Comparison of ENCODE assay signal across 8 cellular contexts in genomic region chr15:74782596-74783071, GRCh38. TPM values are rescaled to one million over a fixed set of nuclear protein-coding genes. Genes with fewer than 3 reads are reported as not detected.
DNase-seq lines count a peak whose midpoint lies in the region; ATAC-seq lines count a peak whose summit lies in the region.

No MANE protein-coding gene starts in this region.

- no peak for DNase-seq in T-helper 2 cell treated with Interferon-gamma antibody and Interleukin-4, amounts not matched to agents 5 μg/mL and 100 μg/mL, for 36 hours (ENCODE audit: low spot score)
- DNase-seq in T-helper 2 cell (no peak), HK-2 (ENCODE audit: unreplicated experiment) (no peak), GF-D8 (lab: John Stamatoyannopoulos, UW) (no peak)

- peak overlapping the region; percentile 90 for H3K27ac Mint-ChIP-seq in T-helper 2 cell treated with Interferon-gamma antibody and Interleukin-4, amounts not matched to agents 5 μg/mL and 100 μg/mL, for 36 hours

- under 1% methylated on average over 26 of the region's 26 CpGs for whole genome bisulfite sequencing in thymus

- H3K4me3 Mint-ChIP-seq in T-helper 2 cell treated with Interferon-gamma antibody and Interleukin-4, amounts not matched to agents 5 μg/mL and 100 μg/mL, for 36 hours = peak overlapping the region; percentile 88

- peaks cover 60% of the 10 kb centered on the region for H3K4me1 Mint-ChIP-seq in T-helper 2 cell treated with Interferon-gamma antibody and Interleukin-4, amounts not matched to agents 5 μg/mL and 100 μg/mL, for 36 hours (ENCODE audit: low read depth)

- H3K4me3 ChIP-seq in thymus (ENCODE audit: low read length) = peak overlapping the region; percentile 99

- H3K9me3 ChIP-seq in thymus (ENCODE audit: control insufficient read depth) = no peaks in the 10 kb centered on the region

- H3K36me3 ChIP-seq in thymus (ENCODE audit: control insufficient read depth, insufficient read depth) = peaks cover 7% of the 10 kb centered on the region

- peaks cover 48% of the 10 kb centered on the region for H3K36me3 Mint-ChIP-seq in T-helper 2 cell treated with Interferon-gamma antibody and Interleukin-4, amounts not matched to agents 5 μg/mL and 100 μg/mL, for 36 hours (ENCODE audit: low read depth)

- H3K27me3 Mint-ChIP-seq in T-helper 2 cell treated with Interferon-gamma antibody and Interleukin-4, amounts not matched to agents 5 μg/mL and 100 μg/mL, for 36 hours (ENCODE audit: low read depth) = no peaks in the 10 kb centered on the region

- H3K9me3 Mint-ChIP-seq in T-helper 2 cell treated with Interferon-gamma antibody and Interleukin-4, amounts not matched to agents 5 μg/mL and 100 μg/mL, for 36 hours = no peaks in the 10 kb centered on the region

- ATAC-seq in HG02588 (IDR thresholded peaks at IDR 0.05; ENCODE audit: unreplicated experiment) = no peak

- H3K4me1 ChIP-seq in thymus (ENCODE audit: control insufficient read depth, insufficient read depth, low read length) = peaks cover 66% of the 10 kb centered on the region

- peak overlapping the region; percentile 18 for H3K27ac ChIP-seq in angular gyrus (ENCODE audit: low read depth, low read length)
- H3K27ac ChIP-seq in layer of hippocampus (ENCODE audit: low read depth, low read length) = peak overlapping the region; percentile 79
- peak overlapping the region; percentile 91 for H3K27ac ChIP-seq in thymus (ENCODE audit: low read depth)

- H3K27me3 ChIP-seq in layer of hippocampus (ENCODE audit: control insufficient read depth, insufficient read depth, low read length) (no peaks in the 10 kb centered on the region), thymus (ENCODE audit: control insufficient read depth, insufficient read depth) (no peaks in the 10 kb centered on the region)

RNA-seq across cellular contexts. Expression of gene CSK, which starts 0.8 kb away (rescaled TPM):
- polyA plus RNA-seq in thymus = 94.4 TPM

RNA-seq across cellular contexts. Expression of gene LMAN1L, which starts 30.0 kb away (rescaled TPM):
- 0.41 TPM for polyA plus RNA-seq in thymus

RNA-seq across cellular contexts. Expression of gene CYP1A2, which starts 34.0 kb away (rescaled TPM):
- 0.05 TPM for polyA plus RNA-seq in thymus

RNA-seq across cellular contexts. Expression of gene CPLX3, which starts 43.8 kb away (rescaled TPM):
- polyA plus RNA-seq in thymus = 1.1 TPM

RNA-seq across cellular contexts. Expression of gene CYP1A1, which starts 57.3 kb away (rescaled TPM):
- 0.11 TPM for polyA plus RNA-seq in thymus

Comparison
In these comparisons a context has a peak if more than half of its experiments do, and no peak if none do; other contexts are left out.
1. H3K27ac ChIP-seq: peak in every context shown above with its lines; median percentile 91 in thymus; 79 in layer of hippocampus; 18 in angular gyrus.